Comparison of ENCODE assay signal across 9 cellular contexts in genomic region chr10:104326991-104327610, GRCh38. TPM values are rescaled to one million over a fixed set of nuclear protein-coding genes. Genes with fewer than 3 reads are reported as not detected.
A peak's percentile ranks its signal among the peaks of the same experiment; 100 is the strongest.
DNase-seq lines count a peak whose midpoint lies in the region; ATAC-seq and TF ChIP-seq lines count a peak whose summit lies in the region.
"Had no signal": no experiment of that assay in that cellular context is flagged by ENCODE, and none has a peak within 500 bp of the region (broad histone marks: within the 10 kb centered on the region; RNA-seq: fewer than 3 reads in every experiment).

No MANE protein-coding gene starts in this region.

- H3K9ac ChIP-seq in BLaER1 treated with 17β-estradiol and CSF1 and Interleukin-3, amounts not matched to agents 10 nM and 100 nM: peak overlapping the region; percentile 14 to 82 (median 78); a peak in 21 of 22 replicates

- DNase-seq in RWPE2 (ENCODE audit: low spot score) (no peak), esophagus muscularis mucosa (ENCODE audit: extremely low spot score) (no peak), osteoblast (ENCODE audit: insufficient read length, low spot score, missing footprints) (no peak), NCI-H187 (lab: John Stamatoyannopoulos, UW) (no peak), lower leg skin (ENCODE audit: low spot score in 2 of 2) (no peak), NCI-H226 (no peak)
- DNase-seq in effector CD4-positive, alpha-beta T cell: no peak
- DNase-seq: cerebellar nuclear complex had no signal

- TF ChIP-seq POLR2A in esophagus muscularis mucosa (IDR thresholded peaks at IDR 0.05; ENCODE audit: low read depth) (no peak), lower leg skin (IDR thresholded peaks at IDR 0.05) (no peak)

- TF ChIP-seq EP300 in esophagus muscularis mucosa (IDR thresholded peaks at IDR 0.05): no peak

- peak overlapping the region; percentile 30 to 90 (median 84); a peak in 21 of 22 replicates for H3K27ac ChIP-seq in BLaER1 treated with 17β-estradiol and CSF1 and Interleukin-3, amounts not matched to agents 10 nM and 100 nM
- H3K27ac ChIP-seq in RWPE2 (ENCODE audit: poor library complexity, severe bottlenecking): peak overlapping the region; percentile 99
- peak overlapping the region; percentile 97 to 100 (median 98) for H3K27ac ChIP-seq in esophagus muscularis mucosa (replicated peaks in 1 of 4)
- H3K27ac ChIP-seq in osteoblast (ENCODE audit: low read depth, low read length): peak overlapping the region; percentile 98

- H4K20me1 ChIP-seq in BLaER1 treated with 17β-estradiol and CSF1 and Interleukin-3, amounts not matched to agents 10 nM and 100 nM: peaks cover 39 to 97% (median 62%) of the 10 kb centered on the region in 11 experiments; a peak in 21 of 22 replicates
- peaks cover 23% of the 10 kb centered on the region for H4K20me1 ChIP-seq in osteoblast (ENCODE audit: insufficient read depth, low read length)

- peaks cover 0 to 45% (median 11%) of the 10 kb centered on the region in 11 experiments; a peak in 12 of 22 replicates for H3K36me3 ChIP-seq in BLaER1 treated with 17β-estradiol and CSF1 and Interleukin-3, amounts not matched to agents 10 nM and 100 nM
- H3K36me3 ChIP-seq in RWPE2 (ENCODE audit: low read depth) (peaks cover 10% of the 10 kb centered on the region; the same call in 1 of the 2 replicates), esophagus muscularis mucosa (peaks cover 0 to 5% (median 2%) of the 10 kb centered on the region in 4 donors), osteoblast (ENCODE audit: insufficient read depth, low read length) (peaks cover 25% of the 10 kb centered on the region)

- H3K4me2 ChIP-seq in BLaER1 treated with 17β-estradiol and CSF1 and Interleukin-3, amounts not matched to agents 10 nM and 100 nM: peak overlapping the region; percentile 94 to 99 (median 97)
- H3K4me2 ChIP-seq in osteoblast (ENCODE audit: insufficient read depth, low read length): peak overlapping the region; percentile 86

- ATAC-seq in RWPE2 (ENCODE audit: low read depth): no peak

- H2AFZ ChIP-seq in osteoblast (ENCODE audit: low read length): no peak overlapping the region

- peaks cover 100% of the 10 kb centered on the region in 10 experiments for H3K4me1 ChIP-seq in BLaER1 treated with 17β-estradiol and CSF1 and Interleukin-3, amounts not matched to agents 10 nM and 100 nM
- H3K4me1 ChIP-seq in RWPE2 (ENCODE audit: insufficient read depth, poor library complexity, severe bottlenecking) (peaks cover 70% of the 10 kb centered on the region), esophagus muscularis mucosa (peaks cover 100% of the 10 kb centered on the region in 4 donors), osteoblast (ENCODE audit: insufficient read depth, low read length) (peaks cover 75% of the 10 kb centered on the region)

- no peaks in the 10 kb centered on the region for H3K9me3 ChIP-seq in BLaER1 treated with 17β-estradiol and CSF1 and Interleukin-3, amounts not matched to agents 10 nM and 100 nM (replicated peaks in 1 of 11)
- no peaks in the 10 kb centered on the region for H3K9me3 ChIP-seq in RWPE2 (ENCODE audit: severe bottlenecking)
- no peaks in the 10 kb centered on the region for H3K9me3 ChIP-seq in esophagus muscularis mucosa
- no peaks in the 10 kb centered on the region for H3K9me3 ChIP-seq in osteoblast (ENCODE audit: low read depth, low read length)

- H3K79me2 ChIP-seq in osteoblast (ENCODE audit: insufficient read depth, low read length): peaks cover 82% of the 10 kb centered on the region

- intact Hi-C loops in esophagus muscularis mucosa (cut with DNase I) (no loop called here), lower leg skin (cut with DNase I; ENCODE audit: low total_unique reads) (no loop called here)

- no peaks in the 10 kb centered on the region for H3K27me3 ChIP-seq in BLaER1 treated with 17β-estradiol and CSF1 and Interleukin-3, amounts not matched to agents 10 nM and 100 nM
- H3K27me3 ChIP-seq in RWPE2 (ENCODE audit: insufficient read depth, poor library complexity, severe bottlenecking) (no peaks in the 10 kb centered on the region), esophagus muscularis mucosa (no peaks in the 10 kb centered on the region), osteoblast (ENCODE audit: insufficient read depth, low read length) (no peaks in the 10 kb centered on the region)

- TF ChIP-seq CTCF in RWPE2 (IDR thresholded peaks at IDR 0.05; ENCODE audit: poor library complexity, severe bottlenecking) (no peak), esophagus muscularis mucosa (IDR thresholded peaks at IDR 0.05) (no peak), osteoblast (IDR thresholded peaks at IDR 0.05; ENCODE audit: extremely low read depth, low read depth, low read length) (no peak), lower leg skin (IDR thresholded peaks at IDR 0.05) (no peak)

- H3K4me3 ChIP-seq in BLaER1 treated with 17β-estradiol and CSF1 and Interleukin-3, amounts not matched to agents 10 nM and 100 nM: peak overlapping the region; percentile 38 to 66 (median 52); a peak in 17 of 20 replicates
- H3K4me3 ChIP-seq in RWPE2 (ENCODE audit: severe bottlenecking): no peak overlapping the region
- no peak overlapping the region for H3K4me3 ChIP-seq in esophagus muscularis mucosa
- H3K4me3 ChIP-seq in osteoblast (ENCODE audit: insufficient read depth, low read length): peak overlapping the region; percentile 59
- no peak overlapping the region for H3K4me3 ChIP-seq in lower leg skin (ENCODE audit: low read depth, poor library complexity, severe bottlenecking)

- WGBS in esophagus muscularis mucosa: 94% methylated on average over 9 of the region's 9 CpGs
- WGBS in lower leg skin, 2 donors: 93 to 95% methylated on average over 9 of the region's 9 CpGs

RNA-seq across cellular contexts. Expression of gene ITPRIP, which starts 11.2 kb away (rescaled TPM):
- total RNA-seq in esophagus muscularis mucosa (10 to 100 TPM; 18.7 to 56.0 (median 39.9) TPM), osteoblast (14.8 and 16.5 TPM in 2 replicates), lower leg skin (100 to 1,000 TPM in 3 of 4 donors, 10 to 100 TPM in 1; 77.8 to 182 (median 141) TPM)

RNA-seq across cellular contexts. Expression of gene CFAP58, which starts 26.5 kb away (rescaled TPM):
- total RNA-seq in esophagus muscularis mucosa (1 to 10 TPM in 2 of 4 donors, under 1 TPM in 2; 0.71 to 1.6 (median 1.0) TPM), osteoblast (0.36 and 0.59 TPM in 2 replicates), lower leg skin (under 1 TPM in 3 of 4 donors, not detected in 1; 0.42 to 0.55 (median 0.44) TPM)

RNA-seq across cellular contexts. Expression of gene GSTO2, which starts 58.1 kb away (rescaled TPM):
- under 1 TPM; 0.42 to 0.99 (median 0.63) TPM for total RNA-seq in esophagus muscularis mucosa
- 1.8 and 2.2 TPM in 2 replicates for total RNA-seq in osteoblast
- 10 to 100 TPM; 19.9 to 29.8 (median 22.6) TPM for total RNA-seq in lower leg skin

Comparison
In these comparisons a context has a peak if more than half of its experiments do, and no peak if none do; other contexts are left out.
1. H3K4me3 ChIP-seq: peak in BLaER1 treated with 17β-estradiol and CSF1 and Interleukin-3, amounts not matched to agents 10 nM and 100 nM (10 of 10) and osteoblast (single experiment); none in RWPE2 (single experiment), esophagus muscularis mucosa (0 of 4) and lower leg skin (single experiment).
2. Peak in every context shown above with its lines, with median percentiles within 50 percentile points of each other: H3K27ac ChIP-seq.